In genomic region chr2:111493720-111494078, GRCh38 we compare ENCODE assay signal across 8 cellular contexts.
DNase-seq lines count a peak whose midpoint lies in the region; ATAC-seq, FAIRE-seq and TF ChIP-seq lines count a peak whose summit lies in the region.
"Not testable (repeated sequence)": the region's sequence is repeated elsewhere in the genome, so short reads cannot be mapped to it uniquely, and the experiment has no call there.

No MANE protein-coding gene starts in this region.

- TF ChIP-seq EP300 in A549 (IDR thresholded peaks at IDR 0.05) = not testable (repeated sequence)

- H3K9ac ChIP-seq in trophoblast cell (ENCODE audit: low read length) = not testable (repeated sequence)

- peaks cover 25% of the 10 kb centered on the region for H3K4me1 ChIP-seq in A549
- H3K4me1 ChIP-seq in ascending aorta = peaks cover 0 to 16% of the 10 kb centered on the region in 2 donors
- not testable (repeated sequence) for H3K4me1 ChIP-seq in trophoblast cell (ENCODE audit: control insufficient read depth in 1 of 2, insufficient read depth in 2 of 2, low read length in 2 of 2)

- H3K23ac ChIP-seq in trophoblast cell (ENCODE audit: low read length) = not testable (repeated sequence)

- 0% methylated on average over 5 of the region's 5 CpGs for WGBS in A549 (ENCODE audit: missing lambda C conversion rate)
- no CpG with 5 or more reads among the region's 5 CpGs for WGBS in trophoblast cell (ENCODE audit: extremely low coverage, insufficient coverage, insufficient read length)

- H3K14ac ChIP-seq in trophoblast cell (ENCODE audit: low read length) = not testable (repeated sequence)

- H3K27me3 ChIP-seq in ascending aorta; trophoblast cell (ENCODE audit: insufficient read depth, low read length): not testable (repeated sequence)

- H2BK5ac ChIP-seq in trophoblast cell (ENCODE audit: low read depth, low read length, poor library complexity) = peak overlapping the region; percentile 19

- H4K91ac ChIP-seq in trophoblast cell (ENCODE audit: low read depth, low read length) = peak overlapping the region; percentile 57

- not testable (repeated sequence) for H3K79me2 ChIP-seq in trophoblast cell (ENCODE audit: control insufficient read depth, insufficient read depth, low read length, poor library complexity)

- intact Hi-C loops in ascending aorta (cut with DNase I); Right ventricle myocardium inferior (cut with DNase I): not testable (repeated sequence)

- peak in 1 of 2 experiments; percentile 49; a peak in 3 of 6 replicates for ATAC-seq in A549
- ATAC-seq in GM18861 (IDR thresholded peaks at IDR 0.05; ENCODE audit: unreplicated experiment) = peak; percentile 71
- ATAC-seq in HG03520 (IDR thresholded peaks at IDR 0.05; ENCODE audit: unreplicated experiment) = peak; percentile 78
- ATAC-seq in SK-N-SH treated with all-trans-retinoic acid at 6 μM for 48 hours = peak; percentile 32
- not testable (repeated sequence) for ATAC-seq in Right ventricle myocardium inferior

- POLR2A ChIA-PET in A549 (lab: Yijun Ruan, JAX) = not testable (repeated sequence)

- peak overlapping the region; percentile 72 for H2BK120ac ChIP-seq in trophoblast cell (ENCODE audit: insufficient read depth, low read length, poor library complexity)

- peak overlapping the region; percentile 57 for H3K4me3 ChIP-seq in A549
- H3K4me3 ChIP-seq in HFF-Myc (replicated peaks; ENCODE audit: low read depth, low read length) = peak overlapping the region; percentile 52
- peak overlapping the region in 1 of 2 donors; percentile 58 for H3K4me3 ChIP-seq in ascending aorta
- H3K4me3 ChIP-seq in trophoblast cell (ENCODE audit: low read depth, low read length) = peak overlapping the region; percentile 43

- H3K27ac ChIP-seq in A549 = peak overlapping the region; percentile 78 to 90
- H3K27ac ChIP-seq in ascending aorta = peak overlapping the region; percentile 84 to 86
- H3K27ac ChIP-seq in trophoblast cell (ENCODE audit: low read depth, low read length) = peak overlapping the region; percentile 23

- peak overlapping the region; percentile 19 for H2AK5ac ChIP-seq in trophoblast cell (ENCODE audit: low read length)

- not testable (repeated sequence) for H4K8ac ChIP-seq in trophoblast cell (ENCODE audit: low read depth, low read length)

- CTCF ChIA-PET in A549 (lab: Yijun Ruan, JAX) = not testable (repeated sequence)

- TF ChIP-seq RAD21 in A549 (conservative IDR thresholded peaks at IDR 0.05 in 1 of 2, IDR thresholded peaks at IDR 0.05 in 1 of 2) = not testable (repeated sequence)

- not testable (repeated sequence) for TF ChIP-seq POLR2A in A549 (IDR thresholded peaks at IDR 0.05; ENCODE audit: low read length)

- peak overlapping the region; percentile 46 for H3K18ac ChIP-seq in trophoblast cell (ENCODE audit: low read length)

- H2BK12ac ChIP-seq in trophoblast cell (ENCODE audit: low read length) = peak overlapping the region; percentile 65

- H3K4ac ChIP-seq in trophoblast cell (ENCODE audit: low read depth, low read length) = peak overlapping the region; percentile 72

- not testable (repeated sequence) for TF ChIP-seq CTCF in A549 (IDR thresholded peaks at IDR 0.05); HFF-Myc (IDR thresholded peaks at IDR 0.05; ENCODE audit: low read depth, low read length, missing control alignments); ascending aorta (IDR thresholded peaks at IDR 0.05)

- not testable (repeated sequence) for H2AFZ ChIP-seq in trophoblast cell (ENCODE audit: insufficient read depth, low read length, poor library complexity)

- not testable (repeated sequence) for H3K79me1 ChIP-seq in trophoblast cell (ENCODE audit: low read length)

- H3K4me2 ChIP-seq in A549 = peak overlapping the region; percentile 77
- H3K4me2 ChIP-seq in trophoblast cell (ENCODE audit: low read length) = peak overlapping the region; percentile 52

- FAIRE-seq in A549 (lab: Jason Lieb, UNC) = not testable (repeated sequence)

- H3K9me3 ChIP-seq in A549; ascending aorta; trophoblast cell (ENCODE audit: insufficient read depth, low read depth, low read length): not testable (repeated sequence)

- DNase-seq in A549 (ENCODE audit: low read depth in 1 of 2, low spot score in 1 of 2); HFF-Myc (ENCODE audit: extremely low read depth, low read depth); ascending aorta (ENCODE audit: low spot score in 2 of 2); trophoblast cell: not testable (repeated sequence)
- DNase-seq in Right ventricle myocardium inferior (ENCODE audit: missing footprints) = peak; percentile 61

- not testable (repeated sequence) for H4K12ac ChIP-seq in trophoblast cell (ENCODE audit: low read depth, low read length)

- H3K36me3 ChIP-seq in ascending aorta; trophoblast cell (ENCODE audit: control insufficient read depth in 1 of 2, insufficient read depth in 2 of 2, low read length in 2 of 2): not testable (repeated sequence)

Comparison
In these comparisons a context has a peak if more than half of its experiments do, and no peak if none do; other contexts are left out.
1. H3K27ac ChIP-seq: peak in every context shown above with its lines; median percentile 85 in ascending aorta; 84 in A549; 23 in trophoblast cell.